In the genomic region with DNA sequence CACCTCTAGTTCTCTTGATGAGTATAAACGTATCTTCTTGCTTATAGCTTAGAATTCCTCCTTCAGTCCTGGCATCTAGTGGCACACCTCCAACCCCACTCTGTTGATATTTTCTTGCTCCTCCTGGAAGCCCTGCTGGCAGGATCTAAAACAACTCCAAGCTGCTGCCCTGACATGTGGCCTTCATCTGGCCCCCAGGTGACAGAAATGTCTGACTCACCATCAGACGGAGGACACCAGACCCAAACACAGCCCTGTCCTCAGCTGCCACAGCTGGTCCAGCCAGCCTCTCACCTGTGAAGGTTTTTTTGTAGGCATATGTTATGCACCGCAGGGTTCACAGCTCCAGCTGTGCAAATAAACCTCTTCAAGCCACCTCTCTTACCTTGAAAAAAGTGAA, we compare ENCODE assay signal across 16 cellular contexts. TPM values are rescaled to one million over a fixed set of nuclear protein-coding genes. Genes with fewer than 3 reads are reported as not detected.
A peak's percentile ranks its signal among the peaks of the same experiment; 100 is the strongest.
DNase-seq lines count a peak whose midpoint lies in the region; ATAC-seq and TF ChIP-seq lines count a peak whose summit lies in the region.
"Had no signal": no experiment of that assay in that cellular context is flagged by ENCODE, and none has a peak within 500 bp of the region (broad histone marks: within the 10 kb centered on the region; RNA-seq: fewer than 3 reads in every experiment).

No MANE protein-coding gene starts in this region.

- no peak overlapping the region for H2BK120ac ChIP-seq in H9 (ENCODE audit: low read depth, low read length, poor library complexity, severe bottlenecking)

- H3T11ph ChIP-seq in H9 (ENCODE audit: low read length): no peak overlapping the region

- H4K20me1 ChIP-seq in H9 (ENCODE audit: control insufficient read depth, insufficient read depth, insufficient read length): no peaks in the 10 kb centered on the region

- H2BK5ac ChIP-seq in H9 (ENCODE audit: insufficient read length, low read length): no peak overlapping the region

- no peak overlapping the region for H4K5ac ChIP-seq in H9 (ENCODE audit: insufficient read length, low read depth, low read length)

- peaks cover 2 to 8% of the 10 kb centered on the region in 2 experiments for H3K4me1 Mint-ChIP-seq in H9

- H3K23me2 ChIP-seq in H9 (ENCODE audit: insufficient read length, low read depth, low read length, poor library complexity, severe bottlenecking): no peaks in the 10 kb centered on the region

- H3K36me3 ChIP-seq in uterus (no peaks in the 10 kb centered on the region), right lobe of liver (no peaks in the 10 kb centered on the region)
- H3K36me3 ChIP-seq: MG63 had no signal

- no peak overlapping the region for H3K4me3 ChIP-seq in uterus
- H3K4me3 ChIP-seq in right lobe of liver: no peak overlapping the region
- H3K4me3 ChIP-seq: MG63 had no signal

- H3K79me1 ChIP-seq in H9 (ENCODE audit: insufficient read depth, low read depth, low read length, poor library complexity, severe bottlenecking): no peaks in the 10 kb centered on the region

- H3K56ac ChIP-seq in H9 (ENCODE audit: insufficient read length, low read depth, low read length): no peak overlapping the region

- no peak for ATAC-seq in right lobe of liver

- H3K9me3 ChIP-seq in uterus (no peaks in the 10 kb centered on the region), H9 (ENCODE audit: control insufficient read depth, low read depth, low read length) (no peaks in the 10 kb centered on the region), right lobe of liver (no peaks in the 10 kb centered on the region)
- H3K9me3 ChIP-seq: MG63, SK-N-SH had no signal

- no peak overlapping the region for H3K27ac ChIP-seq in uterus
- H3K27ac ChIP-seq in H9 (ENCODE audit: insufficient read length, low read depth, low read length): no peak overlapping the region
- no peak overlapping the region for H3K27ac ChIP-seq in right lobe of liver
- H3K27ac ChIP-seq: C4-2B had no signal

- H2BK15ac ChIP-seq in H9 (ENCODE audit: low read depth, low read length): no peak overlapping the region

- H2BK12ac ChIP-seq in H9 (ENCODE audit: insufficient read length, low read depth, low read length): no peak overlapping the region

- peak overlapping the region in 1 of 3 experiments; percentile 90; a peak in 1 of 7 replicates for H3K27ac Mint-ChIP-seq in H9

- H3K27me3 ChIP-seq in uterus (no peaks in the 10 kb centered on the region), H9 (ENCODE audit: insufficient read depth, low read length) (no peaks in the 10 kb centered on the region), right lobe of liver (no peaks in the 10 kb centered on the region)
- H3K27me3 ChIP-seq: MG63 had no signal

- no peak overlapping the region for H3K18ac ChIP-seq in H9 (ENCODE audit: insufficient read length, low read depth, low read length)

- H2AK5ac ChIP-seq in H9 (ENCODE audit: insufficient read length, low read length): no peak overlapping the region

- no peak overlapping the region for H3K14ac ChIP-seq in H9 (ENCODE audit: insufficient read depth, low read length)

- H3K4ac ChIP-seq in H9 (ENCODE audit: low read depth, low read length): no peak overlapping the region

- H2BK20ac ChIP-seq in H9 (ENCODE audit: low read depth, low read length, poor library complexity, severe bottlenecking): no peak overlapping the region

- DNase-seq in COR-L47 (lab: John Stamatoyannopoulos, UW) (peak; percentile 49), DMS53 treated with DMSO at 0.1 percent for 48 hours (lab: John Stamatoyannopoulos, UW; ENCODE audit: unreplicated experiment) (peak; percentile 87), NCI-H2029 (lab: John Stamatoyannopoulos, UW) (peak; percentile 78), RPMI8226 (peak; percentile 20), uterus (no peak), cerebellum (ENCODE audit: low spot score) (no peak), H9 (no peak), right lobe of liver (no peak)
- DNase-seq: HCEC 1CT, MG63, NCI-H2107, NCI-H345, NCI-H526 treated with DMSO at 0.1 percent for 48 hours, SK-N-SH had no signal

- H3K79me2 ChIP-seq in H9 (ENCODE audit: insufficient read depth, low read length): no peaks in the 10 kb centered on the region

- TF ChIP-seq CTCF in uterus (IDR thresholded peaks at IDR 0.05) (no peak), H9 (conservative IDR thresholded peaks at IDR 0.05) (no peak), right lobe of liver (IDR thresholded peaks at IDR 0.05) (no peak)

- H3K4me1 ChIP-seq in uterus: no peaks in the 10 kb centered on the region
- H3K4me1 ChIP-seq in H9 (ENCODE audit: insufficient read depth, low read length): no peaks in the 10 kb centered on the region
- no peaks in the 10 kb centered on the region for H3K4me1 ChIP-seq in right lobe of liver

- H3K23ac ChIP-seq in H9 (ENCODE audit: insufficient read length, low read depth, low read length): no peak overlapping the region

- no peak overlapping the region for H3K4me2 ChIP-seq in H9 (ENCODE audit: insufficient read depth, insufficient read length, low read length)
- H3K4me2 ChIP-seq: SK-N-SH had no signal

- no peak overlapping the region for H2AFZ ChIP-seq in H9 (ENCODE audit: low read length)

- TF ChIP-seq POLR2A in uterus (IDR thresholded peaks at IDR 0.05) (no peak), right lobe of liver (IDR thresholded peaks at IDR 0.05) (no peak)

- no peaks in the 10 kb centered on the region for H3K9me3 Mint-ChIP-seq in H9

- H3K4me3 Mint-ChIP-seq in H9: no peak overlapping the region

- no peak overlapping the region for H3K9ac ChIP-seq in H9 (ENCODE audit: extremely low read depth, insufficient read length, low read length)
- H3K9ac ChIP-seq: SK-N-SH had no signal

- H3K27me3 Mint-ChIP-seq in H9 (ENCODE audit: low read depth): no peaks in the 10 kb centered on the region

- no peaks in the 10 kb centered on the region for H3K36me3 Mint-ChIP-seq in H9 (ENCODE audit: insufficient read depth in 1 of 3, low read depth in 3 of 3)

- no peak overlapping the region for H4K8ac ChIP-seq in H9 (replicated peaks; ENCODE audit: insufficient read length, low read depth, low read length)

- no CpG with 5 or more reads among the region's 3 CpGs for WGBS in H9 (ENCODE audit: extremely low coverage, insufficient read length, low lambda C conversion rate)
- 27% methylated on average over 2 of the region's 3 CpGs for whole genome bisulfite sequencing in right lobe of liver (ENCODE audit: insufficient coverage, low coverage, low lambda C conversion rate, missing lambda C conversion rate)

- intact Hi-C loops in uterus (cut with DNase I; ENCODE audit: low total_unique reads): no loop called here
- intact Hi-C loops in right lobe of liver (cut with DNase I): no loop called here

- no peak overlapping the region for H4K91ac ChIP-seq in H9 (ENCODE audit: insufficient read length, low read depth, low read length)

RNA-seq across cellular contexts. Expression of gene KRTAP19-8, which starts 53.4 kb away (rescaled TPM):
- total RNA-seq in uterus: not detected
- not detected for total RNA-seq in cerebellum
- not detected in 2 replicates for total RNA-seq in H9 (2021)
- not detected for total RNA-seq in right lobe of liver
- total RNA-seq: T-helper 1 cell treated with Interleukin-12 subunit alpha and Interleukin-12 subunit beta and Interleukin-4 antibody, amounts not matched to agents 30 ng/mL and 1 ng/mL, for 36 hours had no signal

Comparison
In these comparisons a context has a peak if more than half of its experiments do, and no peak if none do; other contexts are left out.
1. DNase-seq: peak in COR-L47 (single experiment), DMS53 treated with DMSO at 0.1 percent for 48 hours (single experiment), NCI-H2029 (single experiment) and RPMI8226 (single experiment); none in uterus (0 of 2), cerebellum (single experiment), H9 (single experiment) and right lobe of liver (0 of 3).